11 cellular contexts compared by ENCODE assay signal in genomic region chr20:2379511-2380229, GRCh38. TPM values are rescaled to one million over a fixed set of nuclear protein-coding genes. Genes with fewer than 3 reads are reported as not detected.
DNase-seq lines count a peak whose midpoint lies in the region; ATAC-seq and TF ChIP-seq lines count a peak whose summit lies in the region.
"Had no signal": no experiment of that assay in that cellular context is flagged by ENCODE, and none has a peak within 500 bp of the region (broad histone marks: within the 10 kb centered on the region; RNA-seq: fewer than 3 reads in every experiment).

No MANE protein-coding gene starts in this region.

- H3K36me3 Mint-ChIP-seq in activated CD4-positive, alpha-beta T cell treated with anti-CD3 and anti-CD28 coated beads, Interleukin-2, amount 10 ng/mL, durations not matched to agents 24 days and 14 days (ENCODE audit: low read depth) = no peaks in the 10 kb centered on the region
- no peaks in the 10 kb centered on the region for H3K36me3 Mint-ChIP-seq in activated CD8-positive, alpha-beta T cell treated with anti-CD3 and anti-CD28 coated beads, Interleukin-2, amount 10 ng/mL, durations not matched to agents 7 days and 5 days (ENCODE audit: low read depth)

- peak; percentile 80 for DNase-seq in activated CD4-positive, alpha-beta T cell treated with anti-CD3 and anti-CD28 coated beads, Interleukin-2, amount 10 ng/mL, durations not matched to agents 24 days and 14 days
- DNase-seq in activated CD4-positive, alpha-beta T cell treated with anti-CD3 and anti-CD28 coated beads, Interleukin-2, amount 50 U/mL, for 4 hours = no peak
- DNase-seq in NCI-H2227 (lab: John Stamatoyannopoulos, UW; ENCODE audit: unreplicated experiment) = peak; percentile 66
- peak; percentile 53 for DNase-seq in activated CD8-positive, alpha-beta T cell treated with anti-CD3 and anti-CD28 coated beads, Interleukin-2, amount 10 ng/mL, durations not matched to agents 7 days and 5 days
- peak; percentile 23 for DNase-seq in retina
- DNase-seq in left ventricle myocardium superior = no peak
- DNase-seq in GM13976 (ENCODE audit: low spot score) = no peak
- DNase-seq in activated CD4-positive, CD25-positive, alpha-beta regulatory T cell treated with anti-CD3 and anti-CD28 coated beads, Interleukin-2, amount 50 U/mL, for 72 hours = no peak
- DNase-seq: NCI-H1436, sigmoid colon had no signal

- H3K9me3 Mint-ChIP-seq in activated CD4-positive, alpha-beta T cell treated with anti-CD3 and anti-CD28 coated beads, Interleukin-2, amount 10 ng/mL, durations not matched to agents 24 days and 14 days = no peaks in the 10 kb centered on the region
- H3K9me3 Mint-ChIP-seq in activated CD8-positive, alpha-beta T cell treated with anti-CD3 and anti-CD28 coated beads, Interleukin-2, amount 10 ng/mL, durations not matched to agents 7 days and 5 days (ENCODE audit: insufficient read depth) = no peaks in the 10 kb centered on the region

- H3K27ac Mint-ChIP-seq in activated CD4-positive, alpha-beta T cell treated with anti-CD3 and anti-CD28 coated beads, Interleukin-2, amount 10 ng/mL, durations not matched to agents 24 days and 14 days = peak overlapping the region; percentile 27
- no peak overlapping the region for H3K27ac Mint-ChIP-seq in activated CD8-positive, alpha-beta T cell treated with anti-CD3 and anti-CD28 coated beads, Interleukin-2, amount 10 ng/mL, durations not matched to agents 7 days and 5 days

- CTCF ChIA-PET in activated CD8-positive, alpha-beta T cell treated with anti-CD3 and anti-CD28 coated beads, Interleukin-2, amount 10 ng/mL, durations not matched to agents 7 days and 5 days (lab: Charles Lee) = interaction anchor here (1.0 to 1.8 kb wide), 4 partner anchors 8 to 142 kb away, joined by 3 to 7 read pairs (median 5); no protein-coding TSS in a partner anchor

- intact Hi-C loops in activated CD4-positive, alpha-beta T cell treated with anti-CD3 and anti-CD28 coated beads, Interleukin-2, amount 10 ng/mL, durations not matched to agents 24 days and 14 days (cut with micrococcal nuclease) = no loop called here
- intact Hi-C loops in left ventricle myocardium superior (cut with micrococcal nuclease) = no loop called here

- TF ChIP-seq CTCF in GM13976 (IDR thresholded peaks at IDR 0.05; ENCODE audit: borderline replicate concordance, control extremely low read depth, extremely low read depth, insufficient read depth, missing control alignments) = no peak

- H3K27me3 Mint-ChIP-seq in activated CD4-positive, alpha-beta T cell treated with anti-CD3 and anti-CD28 coated beads, Interleukin-2, amount 10 ng/mL, durations not matched to agents 24 days and 14 days = peaks cover 40% of the 10 kb centered on the region
- peaks cover 24% of the 10 kb centered on the region for H3K27me3 Mint-ChIP-seq in activated CD8-positive, alpha-beta T cell treated with anti-CD3 and anti-CD28 coated beads, Interleukin-2, amount 10 ng/mL, durations not matched to agents 7 days and 5 days (ENCODE audit: low read depth)

- POLR2A ChIA-PET in activated CD8-positive, alpha-beta T cell treated with anti-CD3 and anti-CD28 coated beads, Interleukin-2, amount 10 ng/mL, durations not matched to agents 7 days and 5 days (lab: Charles Lee) = interaction anchor here (0.7 kb wide), 1 partner anchor 10 kb away, joined by 3 read pairs; no protein-coding TSS in a partner anchor

- ATAC-seq in activated CD8-positive, alpha-beta T cell treated with anti-CD3 and anti-CD28 coated beads, Interleukin-2, amount 10 ng/mL, durations not matched to agents 7 days and 5 days = peak; percentile 91
- no peak for ATAC-seq in left ventricle myocardium superior

- in situ Hi-C loops in GM13976 (cut with MboI; ENCODE audit: low sequenced_read_pairs, unreplicated experiment) = no loop called here

- peak overlapping the region; percentile 58 for H3K4me3 Mint-ChIP-seq in activated CD4-positive, alpha-beta T cell treated with anti-CD3 and anti-CD28 coated beads, Interleukin-2, amount 10 ng/mL, durations not matched to agents 24 days and 14 days
- H3K4me3 Mint-ChIP-seq in activated CD8-positive, alpha-beta T cell treated with anti-CD3 and anti-CD28 coated beads, Interleukin-2, amount 10 ng/mL, durations not matched to agents 7 days and 5 days = peak overlapping the region; percentile 8

- peaks cover 13% of the 10 kb centered on the region for H3K4me1 Mint-ChIP-seq in activated CD4-positive, alpha-beta T cell treated with anti-CD3 and anti-CD28 coated beads, Interleukin-2, amount 10 ng/mL, durations not matched to agents 24 days and 14 days
- H3K4me1 Mint-ChIP-seq in activated CD8-positive, alpha-beta T cell treated with anti-CD3 and anti-CD28 coated beads, Interleukin-2, amount 10 ng/mL, durations not matched to agents 7 days and 5 days (ENCODE audit: low read depth) = peaks cover 28% of the 10 kb centered on the region

RNA-seq across cellular contexts. Expression of gene TGM6, which starts 1.0 kb away (rescaled TPM):
- total RNA-seq in activated CD4-positive, alpha-beta T cell treated with anti-CD3 and anti-CD28 coated beads, Interleukin-2, amount 10 ng/mL, durations not matched to agents 24 days and 14 days = not detected in 2 replicates
- total RNA-seq in activated CD8-positive, alpha-beta T cell treated with anti-CD3 and anti-CD28 coated beads, Interleukin-2, amount 10 ng/mL, durations not matched to agents 7 days and 5 days = not detected
- total RNA-seq in left ventricle myocardium superior = not detected
- total RNA-seq: PC-9, sigmoid colon had no signal

Comparison
In these comparisons a context has a peak if more than half of its experiments do, and no peak if none do; other contexts are left out.
1. DNase-seq: peak in activated CD4-positive, alpha-beta T cell treated with anti-CD3 and anti-CD28 coated beads, Interleukin-2, amount 10 ng/mL, durations not matched to agents 24 days and 14 days (single experiment), NCI-H2227 (single experiment), activated CD8-positive, alpha-beta T cell treated with anti-CD3 and anti-CD28 coated beads, Interleukin-2, amount 10 ng/mL, durations not matched to agents 7 days and 5 days (single experiment) and retina (single experiment); none in activated CD4-positive, alpha-beta T cell treated with anti-CD3 and anti-CD28 coated beads, Interleukin-2, amount 50 U/mL, for 4 hours (0 of 2), left ventricle myocardium superior (single experiment), GM13976 (single experiment) and activated CD4-positive, CD25-positive, alpha-beta regulatory T cell treated with anti-CD3 and anti-CD28 coated beads, Interleukin-2, amount 50 U/mL, for 72 hours (single experiment).